ENCODE assay signal across 1 cellular context in genomic region chr16:85083051-85083639, GRCh38.
TF ChIP-seq lines count a peak whose summit lies in the region.

No MANE protein-coding gene starts in this region.

TF ChIP-seq in H1, 55 proteins besides CTCF, POLR2A, EP300 and RAD21 (continued from another document):
- TF ChIP-seq ATF2 (IDR thresholded peaks at IDR 0.05; ENCODE audit: low read length) (no peak), CHD1 (IDR thresholded peaks at IDR 0.05; ENCODE audit: low read depth, low read length) (no peak), CREB1 (IDR thresholded peaks at IDR 0.05) (no peak), EZH2 (IDR thresholded peaks at IDR 0.05; ENCODE audit: low read depth, low read length, severe bottlenecking) (no peak), ZNF274 (IDR thresholded peaks at IDR 0.05; ENCODE audit: borderline replicate concordance, extremely low read depth, low read length) (no peak), CHD7 (IDR thresholded peaks at IDR 0.05; ENCODE audit: insufficient replicate concordance, low read length) (peak; percentile 79)
- TF ChIP-seq, protein P1, sequence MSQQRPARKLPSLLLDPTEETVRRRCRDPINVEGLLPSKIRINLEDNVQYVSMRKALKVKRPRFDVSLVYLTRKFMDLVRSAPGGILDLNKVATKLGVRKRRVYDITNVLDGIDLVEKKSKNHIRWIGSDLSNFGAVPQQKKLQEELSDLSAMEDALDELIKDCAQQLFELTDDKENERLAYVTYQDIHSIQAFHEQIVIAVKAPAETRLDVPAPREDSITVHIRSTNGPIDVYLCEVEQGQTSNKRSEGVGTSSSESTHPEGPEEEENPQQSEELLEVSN (IDR thresholded peaks at IDR 0.05): no peak
TF ChIP-seq in H1: peak in this region for 14.
